Comparison of ENCODE assay signal across 26 cellular contexts in genomic region chr7:154440656-154441055, GRCh38.
"Had no signal": no experiment of that assay in that cellular context is flagged by ENCODE, and none has a peak within 500 bp of the region (broad histone marks: within the 10 kb centered on the region; RNA-seq: fewer than 3 reads in every experiment).

No MANE protein-coding gene starts in this region.

- DNase-seq: hypothalamus; immature natural killer cell; kidney; left colon; left lung; lower lobe of right lung; mammary epithelial cell; mesenchymal stem cell; naive thymus-derived CD8-positive, alpha-beta T cell; occipital lobe; right cardiac atrium; small intestine; spleen; stimulated activated CD4-positive, alpha-beta T cell treated with anti-CD3 and anti-CD28 coated beads, Interleukin-4, amount 100 ng/mL, for 24 hours; stimulated activated naive CD8-positive, alpha-beta T cell treated with anti-CD3 and anti-CD28 coated beads, Interleukin-15, Interleukin-2, amounts not matched to agents 100 U/mL and 50 U/mL, for 24 hours; stomach; testis; thyroid gland; transverse colon; upper lobe of right lung had no signal

- ATAC-seq: left colon; left lung; lower lobe of right lung; naive thymus-derived CD8-positive, alpha-beta T cell; right cardiac atrium; sciatic nerve; stimulated activated memory B cell treated with anti-CD40 and anti-IgM and Interleukin-4, amounts not matched to agents 10 μg/mL and 1 μg/mL and 100 μg/mL, for 72 hours; stimulated activated naive CD8-positive, alpha-beta T cell treated with anti-CD3 and anti-CD28 coated beads, Interleukin-15, Interleukin-2, amounts not matched to agents 100 U/mL and 50 U/mL, for 24 hours; upper lobe of right lung had no signal

- H3K4me1 ChIP-seq: left lung, lower lobe of right lung, parathyroid adenoma, spleen, stomach, testis, thyroid gland, transverse colon, upper lobe of right lung had no signal

- H3K27me3 ChIP-seq: left lung, neutrophil, spleen, stomach, testis, thyroid gland, transverse colon, upper lobe of right lung had no signal

- FAIRE-seq: islet of Langerhans, kidney, small intestine, urothelium cell line had no signal

- H3K9ac ChIP-seq: parathyroid adenoma had no signal

- H3K9me3 ChIP-seq: lower lobe of right lung, neutrophil, stomach, testis, thyroid gland, transverse colon, upper lobe of right lung had no signal

- H3K36me3 ChIP-seq: left lung, lower lobe of right lung, neutrophil, spleen, stomach, thyroid gland, transverse colon, upper lobe of right lung had no signal

- H3K27ac ChIP-seq: left lung, lower lobe of right lung, neutrophil, parathyroid adenoma, spleen, stomach, testis, thyroid gland, transverse colon, upper lobe of right lung had no signal

- H3K4me3 ChIP-seq: left lung, lower lobe of right lung, spleen, stomach, testis, thyroid gland, transverse colon, upper lobe of right lung had no signal

- H3K79me2 ChIP-seq: parathyroid adenoma had no signal

- H2AFZ ChIP-seq: parathyroid adenoma had no signal
